24 cellular contexts compared by ENCODE assay signal in the genomic region with DNA sequence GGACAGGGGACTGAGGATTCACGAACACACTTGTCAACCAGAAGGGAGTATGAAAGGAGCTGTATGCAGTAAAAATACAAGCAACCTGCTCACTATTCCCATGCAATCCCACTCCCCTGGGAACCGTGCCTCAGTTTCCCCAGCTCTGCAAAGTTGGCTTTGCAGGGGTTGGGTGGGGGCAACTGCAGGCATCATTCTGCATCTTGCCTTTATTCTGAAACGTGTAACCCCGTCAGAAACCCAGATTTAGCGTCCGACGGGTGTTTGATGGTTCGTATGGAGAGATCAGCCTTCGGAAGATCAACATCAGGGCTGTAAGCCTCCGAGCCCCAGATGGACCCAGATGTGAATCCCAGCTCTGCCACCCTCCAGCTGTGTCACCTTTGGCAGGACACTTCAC. TPM values are rescaled to one million over a fixed set of nuclear protein-coding genes. Genes with fewer than 3 reads are reported as not detected.
DNase-seq lines count a peak whose midpoint lies in the region; ATAC-seq and TF ChIP-seq lines count a peak whose summit lies in the region.
"Had no signal": no experiment of that assay in that cellular context is flagged by ENCODE, and none has a peak within 500 bp of the region (broad histone marks: within the 10 kb centered on the region; RNA-seq: fewer than 3 reads in every experiment).

No MANE protein-coding gene starts in this region.

- DNase-seq in activated T-cell treated with anti-CD3 and anti-CD28 coated beads, Interleukin-2, amount 50 U/mL, for 24 hours, result no peak
- no peak for DNase-seq in activated T-cell treated with anti-CD3 and anti-CD28 coated beads, Interleukin-2, amount 50 U/mL, for 48 hours
- DNase-seq in HL-60 (ENCODE audit: low read depth in 1 of 2, low spot score in 1 of 2), result no peak
- no peak for DNase-seq in central memory CD8-positive, alpha-beta T cell (ENCODE audit: low spot score in 2 of 2)
- peak; percentile 57 for DNase-seq in spleen
- DNase-seq in HT-29 (ENCODE audit: low spot score), result no peak
- DNase-seq: activated CD4-positive, CD25-positive, alpha-beta regulatory T cell treated with anti-CD3 and anti-CD28 coated beads, Interleukin-2, amount 50 U/mL, for 72 hours; DMS79; glutamatergic neuron; left cardiac atrium; MV-4-11; NCI-H1694 treated with DMSO at 0.1 percent for 48 hours; NCI-H2227 treated with DMSO at 0.1 percent for 48 hours; nephron progenitor cell; psoas muscle; stimulated activated CD4-positive, alpha-beta T cell treated with anti-CD3 and anti-CD28 coated beads, Interleukin-1b, Interleukin-23, amount 100 ng/mL, for 48 hours; stimulated activated naive CD8-positive, alpha-beta T cell treated with anti-CD3 and anti-CD28 coated beads, Interleukin-15, Interleukin-2, amounts not matched to agents 100 U/mL and 50 U/mL, for 24 hours; thyroid gland had no signal

- no peak overlapping the region for H3K4me3 Mint-ChIP-seq in activated T-cell treated with anti-CD3 and anti-CD28 coated beads, Interleukin-2, amount 50 U/mL, for 24 hours
- peak overlapping the region; percentile 92 for H3K4me3 Mint-ChIP-seq in central memory CD8-positive, alpha-beta T cell
- H3K4me3 Mint-ChIP-seq: brain, GM23338, nephron progenitor cell had no signal

- ATAC-seq in central memory CD8-positive, alpha-beta T cell (replicated peaks; ENCODE audit: extremely low read depth, poor library complexity, severe bottlenecking), result no peak
- ATAC-seq in HG02759 (IDR thresholded peaks at IDR 0.05; ENCODE audit: unreplicated experiment) (no peak), GM18519 (IDR thresholded peaks at IDR 0.05; ENCODE audit: low FRiP score, unreplicated experiment) (no peak)
- ATAC-seq: GM23338; K562; left cardiac atrium; psoas muscle; stimulated activated naive CD8-positive, alpha-beta T cell treated with anti-CD3 and anti-CD28 coated beads, Interleukin-15, Interleukin-2, amounts not matched to agents 100 U/mL and 50 U/mL, for 24 hours had no signal

- H3K27me3 ChIP-seq in HL-60 (ENCODE audit: insufficient read depth, poor library complexity, severe bottlenecking) (no peaks in the 10 kb centered on the region), spleen (replicated peaks in 1 of 7) (peaks cover 0 to 6% (median 0%) of the 10 kb centered on the region in 7 donors)
- H3K27me3 ChIP-seq: thyroid gland had no signal

- H3K4me1 Mint-ChIP-seq in activated T-cell treated with anti-CD3 and anti-CD28 coated beads, Interleukin-2, amount 50 U/mL, for 24 hours (ENCODE audit: low read depth), result peaks cover 89% of the 10 kb centered on the region
- peaks cover 87% of the 10 kb centered on the region for H3K4me1 Mint-ChIP-seq in central memory CD8-positive, alpha-beta T cell

- peaks cover 24% of the 10 kb centered on the region for H3K36me3 Mint-ChIP-seq in activated T-cell treated with anti-CD3 and anti-CD28 coated beads, Interleukin-2, amount 50 U/mL, for 24 hours (ENCODE audit: low read depth)
- H3K36me3 Mint-ChIP-seq in central memory CD8-positive, alpha-beta T cell (ENCODE audit: insufficient read depth), result peaks cover 37% of the 10 kb centered on the region
- H3K36me3 Mint-ChIP-seq: brain had no signal

- H3K4me3 ChIP-seq in HL-60 (replicated peaks; ENCODE audit: insufficient read depth, low read length) (no peak overlapping the region), spleen (peak overlapping the region in 3 of 8 donors; percentile 65 to 78 (median 77))
- H3K4me3 ChIP-seq: GM23338, K562, psoas muscle, thyroid gland had no signal

- H3K4me1 ChIP-seq in spleen, result peaks cover 13 to 100% (median 70%) of the 10 kb centered on the region in 6 donors
- H3K4me1 ChIP-seq: psoas muscle, thyroid gland had no signal

- 87 to 92% (median 90%) methylated on average over 10 of the region's 10 CpGs for WGBS in spleen, 5 donors

- TF ChIP-seq POLR2A in spleen (IDR thresholded peaks at IDR 0.05), result no peak

- peak overlapping the region; percentile 66; the same call in 1 of the 2 replicates for H3K27ac ChIP-seq in HL-60 (replicated peaks)
- peak overlapping the region in 5 of 8 donors; percentile 87 to 95 (median 93) for H3K27ac ChIP-seq in spleen
- H3K27ac ChIP-seq: psoas muscle, thyroid gland had no signal

- H3K36me3 ChIP-seq in spleen, result peaks cover 0 to 56% (median 22%) of the 10 kb centered on the region in 6 donors
- H3K36me3 ChIP-seq: thyroid gland had no signal

- TF ChIP-seq CTCF in HL-60 (IDR thresholded peaks at IDR 0.05; ENCODE audit: insufficient read depth, low read length), result no peak
- TF ChIP-seq CTCF in spleen (IDR thresholded peaks at IDR 0.05 in 8 of 11, conservative IDR thresholded peaks at IDR 0.05 in 3 of 11), result no peak

- intact Hi-C loops in spleen (cut with DNase I; ENCODE audit: low total_unique reads), result no loop called here

- H3K27ac Mint-ChIP-seq in activated T-cell treated with anti-CD3 and anti-CD28 coated beads, Interleukin-2, amount 50 U/mL, for 24 hours, result peak overlapping the region; percentile 71
- peak overlapping the region; percentile 89 for H3K27ac Mint-ChIP-seq in central memory CD8-positive, alpha-beta T cell (ENCODE audit: low read depth)
- H3K27ac Mint-ChIP-seq: brain, GM23338, nephron progenitor cell had no signal

- no peaks in the 10 kb centered on the region for H3K27me3 Mint-ChIP-seq in activated T-cell treated with anti-CD3 and anti-CD28 coated beads, Interleukin-2, amount 50 U/mL, for 24 hours
- no peaks in the 10 kb centered on the region for H3K27me3 Mint-ChIP-seq in central memory CD8-positive, alpha-beta T cell

- H3K9me3 Mint-ChIP-seq in activated T-cell treated with anti-CD3 and anti-CD28 coated beads, Interleukin-2, amount 50 U/mL, for 24 hours, result no peaks in the 10 kb centered on the region
- H3K9me3 Mint-ChIP-seq in central memory CD8-positive, alpha-beta T cell, result no peaks in the 10 kb centered on the region
- H3K9me3 Mint-ChIP-seq: GM23338, nephron progenitor cell had no signal

- H3K9me3 ChIP-seq in spleen, result no peaks in the 10 kb centered on the region
- H3K9me3 ChIP-seq: psoas muscle, thyroid gland had no signal

RNA-seq across cellular contexts. Expression of a gene that starts 3.6 kb away (rescaled TPM):
- 100 to 1,000 TPM in 6 of 7 donors, 10 to 100 TPM in 1; 97.5 to 238 (median 118) TPM for total RNA-seq in spleen
- polyA plus RNA-seq in spleen, result 10 to 100 TPM; 35.3 to 58.1 (median 53.6) TPM
- not detected in 2 replicates for total RNA-seq in HT-29 (2014; rRNA removed; shearing (Covaris generic))
- total RNA-seq: GM23338 had no signal
- polyA plus RNA-seq: GM23338 had no signal

RNA-seq across cellular contexts. Expression of a gene that starts 41.9 kb away (rescaled TPM):
- 100 to 1,000 TPM; 270 to 493 (median 363) TPM for total RNA-seq in spleen
- polyA plus RNA-seq in spleen, result 100 to 1,000 TPM; 389 to 421 (median 410) TPM
- 6.7 and 7.3 TPM in 2 replicates for total RNA-seq in HT-29 (2014; rRNA removed; shearing (Covaris generic))
- total RNA-seq: SK-MEL-5 had no signal

Comparison
In these comparisons a context has a peak if more than half of its experiments do, and no peak if none do; other contexts are left out.
1. RNA of a gene that starts 3.6 kb away (total RNA-seq): 97.5 to 238 TPM in spleen; not detected in HT-29; every median in the first group is over 10 times any median in the second.
2. RNA of a gene that starts 41.9 kb away (total RNA-seq): 270 to 493 TPM in spleen; 6.7 to 7.3 TPM in HT-29; every median in the first group is over 10 times any median in the second.